In the genomic region with DNA sequence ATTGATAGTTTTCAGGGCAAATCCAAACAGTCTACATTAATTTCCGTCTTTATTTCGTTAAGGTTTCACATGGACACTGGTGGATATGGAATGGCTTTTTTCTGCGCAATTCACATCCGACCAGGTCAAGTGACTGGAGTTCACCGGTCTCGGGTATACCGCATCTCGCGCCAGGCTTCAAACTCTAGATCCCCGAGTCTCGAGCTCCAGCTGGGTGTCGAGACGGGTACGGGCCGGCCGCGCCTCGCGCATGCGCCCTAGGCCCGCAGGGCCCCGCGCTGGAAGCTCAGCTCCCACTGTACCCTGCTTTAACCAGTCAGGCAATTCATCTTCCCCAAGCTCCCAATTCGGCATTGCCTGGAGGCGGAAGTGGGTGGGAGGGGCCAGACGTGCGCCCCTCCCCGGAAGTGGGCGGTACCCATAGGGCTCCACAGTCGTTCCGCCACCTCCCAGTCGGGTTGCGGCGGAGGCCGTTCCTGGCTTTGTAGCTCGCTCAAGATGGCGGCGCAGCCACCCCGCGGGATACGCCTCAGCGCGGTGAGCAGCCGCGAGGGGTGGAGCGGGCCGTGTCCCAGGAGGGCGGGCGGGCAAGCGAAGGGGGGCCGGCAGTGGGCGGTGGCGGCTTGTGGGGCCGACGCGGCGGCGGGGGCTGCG, we compare ENCODE assay signal across 8 cellular contexts. TPM values are rescaled to one million over a fixed set of nuclear protein-coding genes. Genes with fewer than 3 reads are reported as not detected.
DNase-seq lines count a peak whose midpoint lies in the region; ATAC-seq and TF ChIP-seq lines count a peak whose summit lies in the region.

A gene with protein sequence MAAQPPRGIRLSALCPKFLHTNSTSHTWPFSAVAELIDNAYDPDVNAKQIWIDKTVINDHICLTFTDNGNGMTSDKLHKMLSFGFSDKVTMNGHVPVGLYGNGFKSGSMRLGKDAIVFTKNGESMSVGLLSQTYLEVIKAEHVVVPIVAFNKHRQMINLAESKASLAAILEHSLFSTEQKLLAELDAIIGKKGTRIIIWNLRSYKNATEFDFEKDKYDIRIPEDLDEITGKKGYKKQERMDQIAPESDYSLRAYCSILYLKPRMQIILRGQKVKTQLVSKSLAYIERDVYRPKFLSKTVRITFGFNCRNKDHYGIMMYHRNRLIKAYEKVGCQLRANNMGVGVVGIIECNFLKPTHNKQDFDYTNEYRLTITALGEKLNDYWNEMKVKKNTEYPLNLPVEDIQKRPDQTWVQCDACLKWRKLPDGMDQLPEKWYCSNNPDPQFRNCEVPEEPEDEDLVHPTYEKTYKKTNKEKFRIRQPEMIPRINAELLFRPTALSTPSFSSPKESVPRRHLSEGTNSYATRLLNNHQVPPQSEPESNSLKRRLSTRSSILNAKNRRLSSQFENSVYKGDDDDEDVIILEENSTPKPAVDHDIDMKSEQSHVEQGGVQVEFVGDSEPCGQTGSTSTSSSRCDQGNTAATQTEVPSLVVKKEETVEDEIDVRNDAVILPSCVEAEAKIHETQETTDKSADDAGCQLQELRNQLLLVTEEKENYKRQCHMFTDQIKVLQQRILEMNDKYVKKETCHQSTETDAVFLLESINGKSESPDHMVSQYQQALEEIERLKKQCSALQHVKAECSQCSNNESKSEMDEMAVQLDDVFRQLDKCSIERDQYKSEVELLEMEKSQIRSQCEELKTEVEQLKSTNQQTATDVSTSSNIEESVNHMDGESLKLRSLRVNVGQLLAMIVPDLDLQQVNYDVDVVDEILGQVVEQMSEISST (plus strand): TSS at position 431 of the 654 bp plus-strand sequence. CDS start 68 bp downstream, at position 499.

- H4K20me1 ChIP-seq in BLaER1 treated with 17β-estradiol and CSF1 and Interleukin-3, amounts not matched to agents 10 nM and 100 nM, result peaks cover 0 to 42% (median 28%) of the 10 kb centered on the region in 11 experiments; a peak in 16 of 22 replicates

- H3K27me3 Mint-ChIP-seq in activated CD4-positive, alpha-beta T cell treated with anti-CD3 and anti-CD28 coated beads, Interleukin-2, amount 10 ng/mL, durations not matched to agents 7 days and 5 days, result no peaks in the 10 kb centered on the region

- H3K36me3 Mint-ChIP-seq in activated CD4-positive, alpha-beta T cell treated with anti-CD3 and anti-CD28 coated beads, Interleukin-2, amount 10 ng/mL, durations not matched to agents 7 days and 5 days (ENCODE audit: low read depth), result peaks cover 39% of the 10 kb centered on the region

- H3K9ac ChIP-seq in BLaER1 treated with 17β-estradiol and CSF1 and Interleukin-3, amounts not matched to agents 10 nM and 100 nM, result peak within 1 kb of the TSS; percentile 90 to 97 (median 94)

- CTCF ChIA-PET in activated CD4-positive, alpha-beta T cell treated with anti-CD3 and anti-CD28 coated beads, Interleukin-2, amount 10 ng/mL, durations not matched to agents 7 days and 5 days (lab: Charles Lee), result interaction anchor here (0.6 to 1.8 kb wide), 10 partner anchors 11 to 182 kb away, joined by 3 to 6 read pairs (median 4); no protein-coding TSS in a partner anchor

- peak within 1 kb of the TSS; percentile 85 to 98 (median 92) for H3K27ac ChIP-seq in BLaER1 treated with 17β-estradiol and CSF1 and Interleukin-3, amounts not matched to agents 10 nM and 100 nM
- peak within 1 kb of the TSS; percentile 98 to 99 for H3K27ac ChIP-seq in coronary artery
- H3K27ac ChIP-seq in layer of hippocampus (ENCODE audit: low read depth, low read length), result peak within 1 kb of the TSS; percentile 86

- peak within 1 kb of the TSS; percentile 77 to 94 (median 85) for H3K4me2 ChIP-seq in BLaER1 treated with 17β-estradiol and CSF1 and Interleukin-3, amounts not matched to agents 10 nM and 100 nM

- peaks cover 11% of the 10 kb centered on the region for H3K9me3 Mint-ChIP-seq in activated CD4-positive, alpha-beta T cell treated with anti-CD3 and anti-CD28 coated beads, Interleukin-2, amount 10 ng/mL, durations not matched to agents 7 days and 5 days

- H3K4me3 ChIP-seq in BLaER1 treated with 17β-estradiol and CSF1 and Interleukin-3, amounts not matched to agents 10 nM and 100 nM, result peak within 1 kb of the TSS; percentile 77 to 96 (median 86)
- peak within 1 kb of the TSS; percentile 95 for H3K4me3 ChIP-seq in coronary artery

- peaks cover 5 to 17% (median 13%) of the 10 kb centered on the region in 11 experiments; a peak in 21 of 22 replicates for H3K36me3 ChIP-seq in BLaER1 treated with 17β-estradiol and CSF1 and Interleukin-3, amounts not matched to agents 10 nM and 100 nM

- peak; percentile 87 for ATAC-seq in GM19328 (IDR thresholded peaks at IDR 0.05; ENCODE audit: unreplicated experiment)
- peak; percentile 79 for ATAC-seq in HG03520 (IDR thresholded peaks at IDR 0.05; ENCODE audit: unreplicated experiment)

- H3K27me3 ChIP-seq in BLaER1 treated with 17β-estradiol and CSF1 and Interleukin-3, amounts not matched to agents 10 nM and 100 nM, result no peaks in the 10 kb centered on the region
- H3K27me3 ChIP-seq in layer of hippocampus (ENCODE audit: control insufficient read depth, insufficient read depth, low read length), result no peaks in the 10 kb centered on the region

- H3K27ac Mint-ChIP-seq in activated CD4-positive, alpha-beta T cell treated with anti-CD3 and anti-CD28 coated beads, Interleukin-2, amount 10 ng/mL, durations not matched to agents 7 days and 5 days, result peak within 1 kb of the TSS; percentile 99

- DNase-seq in NCI-H69 (lab: John Stamatoyannopoulos, UW) (peak; percentile 99), coronary artery (ENCODE audit: low spot score) (peak; percentile 99)
- DNase-seq in activated CD4-positive, alpha-beta T cell treated with anti-CD3 and anti-CD28 coated beads, Interleukin-2, amount 10 ng/mL, durations not matched to agents 7 days and 5 days, result peak; percentile 98
- DNase-seq in stimulated activated CD4-positive, alpha-beta T cell treated with anti-CD3 and anti-CD28 coated beads, Interleukin-1b, Interleukin-23, amount 100 ng/mL, for 4 hours (ENCODE audit: low read depth in 2 of 2), result peak; percentile 97 to 98

- peaks cover 36% of the 10 kb centered on the region for H3K4me1 Mint-ChIP-seq in activated CD4-positive, alpha-beta T cell treated with anti-CD3 and anti-CD28 coated beads, Interleukin-2, amount 10 ng/mL, durations not matched to agents 7 days and 5 days

- peak within 1 kb of the TSS; percentile 96 for H3K4me3 Mint-ChIP-seq in activated CD4-positive, alpha-beta T cell treated with anti-CD3 and anti-CD28 coated beads, Interleukin-2, amount 10 ng/mL, durations not matched to agents 7 days and 5 days

- peaks cover 28 to 44% (median 35%) of the 10 kb centered on the region in 10 experiments for H3K4me1 ChIP-seq in BLaER1 treated with 17β-estradiol and CSF1 and Interleukin-3, amounts not matched to agents 10 nM and 100 nM

- POLR2A ChIA-PET in activated CD4-positive, alpha-beta T cell treated with anti-CD3 and anti-CD28 coated beads, Interleukin-2, amount 10 ng/mL, durations not matched to agents 7 days and 5 days (lab: Charles Lee), result interaction anchor here (0.5 to 1.8 kb wide), 8 partner anchors 9 to 1282 kb away, joined by 3 to 25 read pairs (median 5); no protein-coding TSS in a partner anchor

- H3K9me3 ChIP-seq in BLaER1 treated with 17β-estradiol and CSF1 and Interleukin-3, amounts not matched to agents 10 nM and 100 nM (replicated peaks in 1 of 11), result peaks cover 0 to 5% (median 0%) of the 10 kb centered on the region in 11 experiments; a peak in 1 of 22 replicates

- TF ChIP-seq CTCF in coronary artery (IDR thresholded peaks at IDR 0.05), result no peak

RNA-seq across cellular contexts. Expression of the gene that starts here (rescaled TPM):
- 10 to 100 TPM; 47.5 to 50.7 TPM for total RNA-seq in activated CD4-positive, alpha-beta T cell treated with anti-CD3 and anti-CD28 coated beads, Interleukin-2, amount 10 ng/mL, durations not matched to agents 7 days and 5 days

Comparison
In these comparisons a context has a peak if more than half of its experiments do, and no peak if none do; other contexts are left out.
1. Peak in every context shown above with its lines: DNase-seq, ATAC-seq, H3K4me3 ChIP-seq and H3K27ac ChIP-seq.